In genomic region chr5:108003178-108003577, GRCh38 we compare ENCODE assay signal across 8 cellular contexts.
DNase-seq lines count a peak whose midpoint lies in the region; ATAC-seq and TF ChIP-seq lines count a peak whose summit lies in the region.

No MANE protein-coding gene starts in this region.

- no peaks in the 10 kb centered on the region for H3K36me3 ChIP-seq in CD8-positive, alpha-beta memory T cell (ENCODE audit: insufficient read depth, low read length)

- H3K9me3 ChIP-seq in CD8-positive, alpha-beta memory T cell (ENCODE audit: low read length), result no peaks in the 10 kb centered on the region

- H3K4me1 ChIP-seq in CD8-positive, alpha-beta memory T cell (ENCODE audit: insufficient read depth, low read length), result peaks cover 5% of the 10 kb centered on the region

- H3K4me1 Mint-ChIP-seq in CD8-positive, alpha-beta memory T cell, result peaks cover 11 to 17% (median 16%) of the 10 kb centered on the region in 3 donors
- peaks cover 9% of the 10 kb centered on the region for H3K4me1 Mint-ChIP-seq in activated CD4-positive, alpha-beta memory T cell treated with anti-CD3 and anti-CD28 coated beads, Interleukin-2, amount 10 ng/mL, durations not matched to agents 7 days and 5 days

- ATAC-seq in GM19324 (IDR thresholded peaks at IDR 0.05; ENCODE audit: low FRiP score, unreplicated experiment) (peak; percentile 88), HG03378 (IDR thresholded peaks at IDR 0.05; ENCODE audit: unreplicated experiment) (peak; percentile 95)

- H3K4me3 Mint-ChIP-seq in CD8-positive, alpha-beta memory T cell, result peak overlapping the region; percentile 21 to 84 (median 60)
- peak overlapping the region; percentile 38 for H3K4me3 Mint-ChIP-seq in activated CD4-positive, alpha-beta memory T cell treated with anti-CD3 and anti-CD28 coated beads, Interleukin-2, amount 10 ng/mL, durations not matched to agents 7 days and 5 days

- H3K36me3 Mint-ChIP-seq in CD8-positive, alpha-beta memory T cell, result peaks cover 0 to 4% (median 0%) of the 10 kb centered on the region in 3 donors
- H3K36me3 Mint-ChIP-seq in activated CD4-positive, alpha-beta memory T cell treated with anti-CD3 and anti-CD28 coated beads, Interleukin-2, amount 10 ng/mL, durations not matched to agents 7 days and 5 days (ENCODE audit: low read depth), result no peaks in the 10 kb centered on the region

- no peak overlapping the region for H3K4me3 ChIP-seq in CD8-positive, alpha-beta memory T cell (ENCODE audit: low read length)

- no peak overlapping the region for H3K27ac ChIP-seq in CD8-positive, alpha-beta memory T cell (ENCODE audit: low read depth, low read length)

- H3K27me3 Mint-ChIP-seq in CD8-positive, alpha-beta memory T cell, result peaks cover 0 to 1% of the 10 kb centered on the region in 2 donors
- no peaks in the 10 kb centered on the region for H3K27me3 Mint-ChIP-seq in activated CD4-positive, alpha-beta memory T cell treated with anti-CD3 and anti-CD28 coated beads, Interleukin-2, amount 10 ng/mL, durations not matched to agents 7 days and 5 days

- H3K27ac Mint-ChIP-seq in CD8-positive, alpha-beta memory T cell, result peak overlapping the region; percentile 3 to 91 (median 76)
- peak overlapping the region; percentile 73 for H3K27ac Mint-ChIP-seq in activated CD4-positive, alpha-beta memory T cell treated with anti-CD3 and anti-CD28 coated beads, Interleukin-2, amount 10 ng/mL, durations not matched to agents 7 days and 5 days

- DNase-seq in CD8-positive, alpha-beta memory T cell, result peak in 2 of 5 donors; percentile 0 to 19
- no peak for DNase-seq in activated CD4-positive, alpha-beta memory T cell treated with anti-CD3 and anti-CD28 coated beads, Interleukin-2, amount 10 ng/mL, durations not matched to agents 7 days and 5 days
- DNase-seq in kidney glomerular epithelial cell (lab: John Stamatoyannopoulos, UW) (peak; percentile 64), NCI-H2171 treated with DMSO at 0.1 percent for 48 hours (lab: John Stamatoyannopoulos, UW) (no peak), HEK293T (ENCODE audit: extremely low spot score) (no peak), iPS-NIHi7 (ENCODE audit: extremely low spot score) (no peak)

- H3K9me3 Mint-ChIP-seq in CD8-positive, alpha-beta memory T cell, result no peaks in the 10 kb centered on the region
- H3K9me3 Mint-ChIP-seq in activated CD4-positive, alpha-beta memory T cell treated with anti-CD3 and anti-CD28 coated beads, Interleukin-2, amount 10 ng/mL, durations not matched to agents 7 days and 5 days, result no peaks in the 10 kb centered on the region

- no peaks in the 10 kb centered on the region for H3K27me3 ChIP-seq in CD8-positive, alpha-beta memory T cell (ENCODE audit: insufficient read depth, low read length, poor library complexity, severe bottlenecking)

- CTCF ChIA-PET in CD8-positive, alpha-beta memory T cell (lab: Charles Lee), result no interaction called here
- CTCF ChIA-PET in activated CD4-positive, alpha-beta memory T cell treated with anti-CD3 and anti-CD28 coated beads, Interleukin-2, amount 10 ng/mL, durations not matched to agents 7 days and 5 days (lab: Charles Lee), result no interaction called here
- CTCF ChIA-PET in HEK293T (lab: Yijun Ruan, JAX), result no interaction called here

- POLR2A ChIA-PET in CD8-positive, alpha-beta memory T cell (lab: Charles Lee), result no interaction called here
- POLR2A ChIA-PET in activated CD4-positive, alpha-beta memory T cell treated with anti-CD3 and anti-CD28 coated beads, Interleukin-2, amount 10 ng/mL, durations not matched to agents 7 days and 5 days (lab: Charles Lee), result no interaction called here
- POLR2A ChIA-PET in HEK293T (lab: Yijun Ruan, JAX), result no interaction called here

TF ChIP-seq in HEK293T, 16 proteins besides CTCF, POLR2A, EP300 and RAD21:
- TF ChIP-seq SP1 (IDR thresholded peaks at IDR 0.05), result no peak
- no peak for TF ChIP-seq FOXA1 (IDR thresholded peaks at IDR 0.05)
- no peak for TF ChIP-seq FOXK2 (IDR thresholded peaks at IDR 0.05)
- no peak for TF ChIP-seq NFRKB (IDR thresholded peaks at IDR 0.05)
- TF ChIP-seq CTBP1 (IDR thresholded peaks at IDR 0.05; ENCODE audit: borderline replicate concordance), result no peak
- TF ChIP-seq TARDBP (IDR thresholded peaks at IDR 0.05), result no peak
- TF ChIP-seq L3MBTL2 (conservative IDR thresholded peaks at IDR 0.05), result no peak
- TF ChIP-seq LEF1 (IDR thresholded peaks at IDR 0.05; ENCODE audit: borderline replicate concordance), result no peak
- no peak for TF ChIP-seq FOXM1 (IDR thresholded peaks at IDR 0.05; ENCODE audit: borderline replicate concordance)
- TF ChIP-seq BHLHE40 (IDR thresholded peaks at IDR 0.05; ENCODE audit: borderline replicate concordance), result no peak
- no peak for TF ChIP-seq HDGF (IDR thresholded peaks at IDR 0.05; ENCODE audit: borderline replicate concordance)
- TF ChIP-seq SUZ12 (IDR thresholded peaks at IDR 0.05), result no peak
- no peak for TF ChIP-seq ARNT (IDR thresholded peaks at IDR 0.05)
- no peak for TF ChIP-seq ELF4 (IDR thresholded peaks at IDR 0.05)
TF ChIP-seq in HEK293T: peak in this region for 0.
